Comparison of ENCODE assay signal across 1 cellular context in genomic region chr11:118996926-118997626, GRCh38.
TF ChIP-seq lines count a peak whose summit lies in the region.

No MANE protein-coding gene starts in this region.

TF ChIP-seq in GM12878, 131 proteins besides CTCF, POLR2A, EP300 and RAD21:
- no peak for TF ChIP-seq PBX3 (IDR thresholded peaks at IDR 0.05; ENCODE audit: insufficient replicate concordance, low read depth, low read length)
- TF ChIP-seq CREM (IDR thresholded peaks at IDR 0.05; ENCODE audit: low read depth) = 0 out of 2 replicates have a peak, but pooled peaks have one; percentile 27
- no peak for TF ChIP-seq BACH1 (IDR thresholded peaks at IDR 0.05; ENCODE audit: borderline replicate concordance)
- no peak for TF ChIP-seq ESRRA (IDR thresholded peaks at IDR 0.05; ENCODE audit: low read length)
- TF ChIP-seq NR2F1 (conservative IDR thresholded peaks at IDR 0.05) = no peak
- TF ChIP-seq USF1 (IDR thresholded peaks at IDR 0.05; ENCODE audit: borderline replicate concordance, extremely low read length, insufficient read depth, low read depth, low read length) = no peak
- TF ChIP-seq BHLHE40 (IDR thresholded peaks at IDR 0.05; ENCODE audit: borderline replicate concordance in 1 of 2, low read depth in 2 of 2, low read length in 1 of 2) = peak in 1 of 2 experiments; percentile 29; a peak in 1 of 4 replicates
- TF ChIP-seq MXI1 (IDR thresholded peaks at IDR 0.05; ENCODE audit: low read depth, low read length) = no peak
- no peak for TF ChIP-seq RFX5 (IDR thresholded peaks at IDR 0.05; ENCODE audit: low read depth, low read length)
- TF ChIP-seq FOS (IDR thresholded peaks at IDR 0.05; ENCODE audit: borderline replicate concordance, extremely low read depth, insufficient read length) = no peak
- no peak for TF ChIP-seq PAX5 (IDR thresholded peaks at IDR 0.05; ENCODE audit: borderline replicate concordance, low read depth, low read length)
- peak in 1 of 2 experiments; percentile 31; a peak in 1 of 4 replicates for TF ChIP-seq ETV6 (conservative IDR thresholded peaks at IDR 0.05 in 1 of 2, IDR thresholded peaks at IDR 0.05 in 1 of 2; ENCODE audit: borderline replicate concordance in 1 of 2, low read depth in 1 of 2)
- no peak for TF ChIP-seq TAF1 (IDR thresholded peaks at IDR 0.05; ENCODE audit: borderline replicate concordance, low read depth, low read length)
- no peak for TF ChIP-seq MYB (IDR thresholded peaks at IDR 0.05; ENCODE audit: borderline replicate concordance, low read depth, low read length)
- no peak for TF ChIP-seq SIX5 (IDR thresholded peaks at IDR 0.05; ENCODE audit: low read depth, low read length, severe bottlenecking)
- TF ChIP-seq DPF2 (IDR thresholded peaks at IDR 0.05) = no peak
- TF ChIP-seq, protein P1, sequence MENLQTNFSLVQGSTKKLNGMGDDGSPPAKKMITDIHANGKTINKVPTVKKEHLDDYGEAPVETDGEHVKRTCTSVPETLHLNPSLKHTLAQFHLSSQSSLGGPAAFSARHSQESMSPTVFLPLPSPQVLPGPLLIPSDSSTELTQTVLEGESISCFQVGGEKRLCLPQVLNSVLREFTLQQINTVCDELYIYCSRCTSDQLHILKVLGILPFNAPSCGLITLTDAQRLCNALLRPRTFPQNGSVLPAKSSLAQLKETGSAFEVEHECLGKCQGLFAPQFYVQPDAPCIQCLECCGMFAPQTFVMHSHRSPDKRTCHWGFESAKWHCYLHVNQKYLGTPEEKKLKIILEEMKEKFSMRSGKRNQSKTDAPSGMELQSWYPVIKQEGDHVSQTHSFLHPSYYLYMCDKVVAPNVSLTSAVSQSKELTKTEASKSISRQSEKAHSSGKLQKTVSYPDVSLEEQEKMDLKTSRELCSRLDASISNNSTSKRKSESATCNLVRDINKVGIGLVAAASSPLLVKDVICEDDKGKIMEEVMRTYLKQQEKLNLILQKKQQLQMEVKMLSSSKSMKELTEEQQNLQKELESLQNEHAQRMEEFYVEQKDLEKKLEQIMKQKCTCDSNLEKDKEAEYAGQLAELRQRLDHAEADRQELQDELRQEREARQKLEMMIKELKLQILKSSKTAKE (IDR thresholded peaks at IDR 0.05; ENCODE audit: low read depth, poor library complexity, severe bottlenecking) = peak; percentile 48
- TF ChIP-seq NKRF (conservative IDR thresholded peaks at IDR 0.05) = no peak
- TF ChIP-seq IKZF1 (conservative IDR thresholded peaks at IDR 0.05) = peak; percentile 50; the same call in 1 of the 2 replicates
- no peak for TF ChIP-seq MTA3 (IDR thresholded peaks at IDR 0.05; ENCODE audit: borderline replicate concordance, low read length)
- peak; percentile 46 to 47; a peak in 3 of 4 replicates for TF ChIP-seq IKZF2 (IDR thresholded peaks at IDR 0.05)
- TF ChIP-seq JUNB (IDR thresholded peaks at IDR 0.05) = peak; percentile 74
- no peak for TF ChIP-seq YBX1 (IDR thresholded peaks at IDR 0.05)
- no peak for TF ChIP-seq POLR2AphosphoS2 (IDR thresholded peaks at IDR 0.05; ENCODE audit: low read depth, low read length)
- TF ChIP-seq EED (IDR thresholded peaks at IDR 0.05; ENCODE audit: low read depth) = peak; percentile 78
- TF ChIP-seq MEF2B (IDR thresholded peaks at IDR 0.05; ENCODE audit: partially characterized antibody, poor library complexity, severe bottlenecking) = peak; percentile 11
- no peak for TF ChIP-seq ZNF384 (IDR thresholded peaks at IDR 0.05; ENCODE audit: borderline replicate concordance, low read depth, low read length)
- no peak for TF ChIP-seq PML (IDR thresholded peaks at IDR 0.05; ENCODE audit: low read length)
- TF ChIP-seq, protein P2, sequence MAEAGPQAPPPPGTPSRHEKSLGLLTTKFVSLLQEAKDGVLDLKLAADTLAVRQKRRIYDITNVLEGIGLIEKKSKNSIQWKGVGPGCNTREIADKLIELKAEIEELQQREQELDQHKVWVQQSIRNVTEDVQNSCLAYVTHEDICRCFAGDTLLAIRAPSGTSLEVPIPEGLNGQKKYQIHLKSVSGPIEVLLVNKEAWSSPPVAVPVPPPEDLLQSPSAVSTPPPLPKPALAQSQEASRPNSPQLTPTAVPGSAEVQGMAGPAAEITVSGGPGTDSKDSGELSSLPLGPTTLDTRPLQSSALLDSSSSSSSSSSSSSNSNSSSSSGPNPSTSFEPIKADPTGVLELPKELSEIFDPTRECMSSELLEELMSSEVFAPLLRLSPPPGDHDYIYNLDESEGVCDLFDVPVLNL (IDR thresholded peaks at IDR 0.05; ENCODE audit: low read depth, low read length) = no peak
- TF ChIP-seq BMI1 (IDR thresholded peaks at IDR 0.05; ENCODE audit: borderline replicate concordance) = no peak
- peak; percentile 87; the same call in 1 of the 2 replicates for TF ChIP-seq IRF4 (IDR thresholded peaks at IDR 0.05; ENCODE audit: low read depth, low read length)
- no peak for TF ChIP-seq CBX5 (IDR thresholded peaks at IDR 0.05; ENCODE audit: low read depth)
- no peak for TF ChIP-seq SIN3A (IDR thresholded peaks at IDR 0.05; ENCODE audit: low read depth, low read length)
- no peak for TF ChIP-seq CHD1 (IDR thresholded peaks at IDR 0.05; ENCODE audit: low read depth, low read length)
- TF ChIP-seq ZBTB40 (IDR thresholded peaks at IDR 0.05; ENCODE audit: borderline replicate concordance) = no peak; the same call in 1 of the 2 replicates
- no peak for TF ChIP-seq SP1 (IDR thresholded peaks at IDR 0.05; ENCODE audit: low read depth, low read length)
- no peak for TF ChIP-seq RCOR1 (conservative IDR thresholded peaks at IDR 0.05; ENCODE audit: low read depth, low read length)
- TF ChIP-seq, protein P3, sequence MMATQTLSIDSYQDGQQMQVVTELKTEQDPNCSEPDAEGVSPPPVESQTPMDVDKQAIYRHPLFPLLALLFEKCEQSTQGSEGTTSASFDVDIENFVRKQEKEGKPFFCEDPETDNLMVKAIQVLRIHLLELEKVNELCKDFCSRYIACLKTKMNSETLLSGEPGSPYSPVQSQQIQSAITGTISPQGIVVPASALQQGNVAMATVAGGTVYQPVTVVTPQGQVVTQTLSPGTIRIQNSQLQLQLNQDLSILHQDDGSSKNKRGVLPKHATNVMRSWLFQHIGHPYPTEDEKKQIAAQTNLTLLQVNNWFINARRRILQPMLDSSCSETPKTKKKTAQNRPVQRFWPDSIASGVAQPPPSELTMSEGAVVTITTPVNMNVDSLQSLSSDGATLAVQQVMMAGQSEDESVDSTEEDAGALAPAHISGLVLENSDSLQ (IDR thresholded peaks at IDR 0.05) = no peak
- 0 out of 2 replicates have a peak, but pooled peaks have one; percentile 27 for TF ChIP-seq ATF7 (IDR thresholded peaks at IDR 0.05; ENCODE audit: low read depth)
- TF ChIP-seq CBX3 (IDR thresholded peaks at IDR 0.05; ENCODE audit: borderline replicate concordance, low read depth) = no peak
- no peak for TF ChIP-seq EZH2 (IDR thresholded peaks at IDR 0.05; ENCODE audit: borderline replicate concordance, control insufficient read depth, low read depth, low read length)
- no peak for TF ChIP-seq ATF3 (IDR thresholded peaks at IDR 0.05; ENCODE audit: borderline replicate concordance, extremely low read depth, low read depth, low read length)
